ENCODE assay signal across 4 cellular contexts in the genomic region with DNA sequence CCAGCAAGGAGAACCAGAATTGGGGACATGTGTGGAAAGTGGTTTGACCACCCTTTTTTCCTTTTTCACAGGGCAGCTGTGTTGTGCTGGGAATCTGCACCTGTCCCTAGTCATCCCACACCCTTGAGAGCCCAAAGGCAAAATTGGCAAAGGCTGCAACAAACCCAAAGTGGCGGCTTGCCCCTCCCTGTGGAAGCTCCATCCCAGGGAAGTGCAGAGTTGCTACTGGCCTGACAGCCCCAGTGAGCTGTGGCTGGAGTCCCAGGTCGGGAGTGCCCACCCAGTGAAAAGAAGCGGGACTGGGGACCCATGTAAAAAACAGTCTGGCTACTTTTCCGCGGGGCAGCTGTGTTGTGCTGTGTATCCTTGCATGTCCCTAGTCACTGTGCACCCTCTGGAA.
"Had no signal": no experiment of that assay in that cellular context is flagged by ENCODE, and none has a peak within 500 bp of the region (broad histone marks: within the 10 kb centered on the region; RNA-seq: fewer than 3 reads in every experiment).

No MANE protein-coding gene starts in this region.

- H3K4me3 ChIP-seq: GM23338 had no signal

- H2AFZ ChIP-seq: GM23338 had no signal

- H3K27ac ChIP-seq: HL-60 had no signal

- DNase-seq: H9, HCEC 1CT had no signal

- H3K4me2 ChIP-seq: GM23338 had no signal
